15 cellular contexts compared by ENCODE assay signal in genomic region chr20:59015411-59015810, GRCh38. TPM values are rescaled to one million over a fixed set of nuclear protein-coding genes. Genes with fewer than 3 reads are reported as not detected.
DNase-seq lines count a peak whose midpoint lies in the region; TF ChIP-seq lines count a peak whose summit lies in the region.
"Had no signal": no experiment of that assay in that cellular context is flagged by ENCODE, and none has a peak within 500 bp of the region (broad histone marks: within the 10 kb centered on the region; RNA-seq: fewer than 3 reads in every experiment).

No MANE protein-coding gene starts in this region.

- no peak for DNase-seq in RWPE1 (ENCODE audit: low spot score)
- DNase-seq in spleen = peak; percentile 55
- DNase-seq in testis = no peak
- no peak for DNase-seq in hippocampal formation (lab: John Stamatoyannopoulos, UW)
- no peak for DNase-seq in AG20443 (ENCODE audit: low spot score)
- DNase-seq: CD4-positive, alpha-beta memory T cell; NCI-H187; NCI-H226; NCI-H524 treated with DMSO at 0.1 percent for 48 hours; SHP77 treated with DMSO at 0.1 percent for 48 hours had no signal

- TF ChIP-seq CTCF in RWPE1 (conservative IDR thresholded peaks at IDR 0.05; ENCODE audit: low read depth) (no peak), spleen (IDR thresholded peaks at IDR 0.05 in 8 of 11, conservative IDR thresholded peaks at IDR 0.05 in 3 of 11) (no peak), testis (IDR thresholded peaks at IDR 0.05) (no peak)

- CTCF ChIA-PET in RWPE1 (lab: Yijun Ruan, JAX) = interaction anchor here (0.6 to 0.7 kb wide), 3 partner anchors 10 to 207 kb away, joined by 3 to 6 read pairs (median 4); no protein-coding TSS in a partner anchor

- POLR2A ChIA-PET in RWPE1 (lab: Yijun Ruan, JAX; ENCODE audit: low non-redundant PET) = no interaction called here

- H3K27me3 Mint-ChIP-seq in dendritic cell treated with granulocyte-macrophage colony-stimulating factor and Interleukin-4, amounts not matched to agents 40 ng/mL and 50 ng/mL, for 4 days = peaks cover 6% of the 10 kb centered on the region
- H3K27me3 Mint-ChIP-seq: CD4-positive, alpha-beta memory T cell had no signal

- H3K27ac Mint-ChIP-seq in dendritic cell treated with granulocyte-macrophage colony-stimulating factor and Interleukin-4, amounts not matched to agents 40 ng/mL and 50 ng/mL, for 4 days = peak overlapping the region; percentile 61

- intact Hi-C loops in dendritic cell treated with granulocyte-macrophage colony-stimulating factor and Interleukin-4, amounts not matched to agents 40 ng/mL and 50 ng/mL, for 4 days (cut with micrococcal nuclease) = no loop called here
- intact Hi-C loops in spleen (cut with DNase I; ENCODE audit: low total_unique reads) (no loop called here), testis (cut with DNase I; ENCODE audit: low total_unique reads) (no loop called here)

- H3K27me3 ChIP-seq in spleen (replicated peaks in 1 of 7) (no peaks in the 10 kb centered on the region), testis (no peaks in the 10 kb centered on the region)
- H3K27me3 ChIP-seq: BE2C, Peyer's patch had no signal

- H3K4me3 ChIP-seq in spleen (no peak overlapping the region), testis (no peak overlapping the region)
- H3K4me3 ChIP-seq: Peyer's patch had no signal

- H3K27ac ChIP-seq in RWPE1 (peak overlapping the region; percentile 53; the same call in 1 of the 2 replicates), spleen (peak overlapping the region in 1 of 8 donors; percentile 72), testis (no peak overlapping the region)

- H3K9me3 Mint-ChIP-seq in dendritic cell treated with granulocyte-macrophage colony-stimulating factor and Interleukin-4, amounts not matched to agents 40 ng/mL and 50 ng/mL, for 4 days = no peaks in the 10 kb centered on the region
- H3K9me3 Mint-ChIP-seq: CD4-positive, alpha-beta memory T cell had no signal

- H3K9me3 ChIP-seq in spleen (no peaks in the 10 kb centered on the region), testis (no peaks in the 10 kb centered on the region)
- H3K9me3 ChIP-seq: BE2C, Peyer's patch had no signal

- H3K36me3 Mint-ChIP-seq in dendritic cell treated with granulocyte-macrophage colony-stimulating factor and Interleukin-4, amounts not matched to agents 40 ng/mL and 50 ng/mL, for 4 days (ENCODE audit: low read depth) = peaks cover 46% of the 10 kb centered on the region

- H3K36me3 ChIP-seq in spleen (peaks cover 0 to 5% (median 0%) of the 10 kb centered on the region in 6 donors), testis (ENCODE audit: low read depth, missing control alignments) (no peaks in the 10 kb centered on the region)
- H3K36me3 ChIP-seq: BE2C, Peyer's patch had no signal

- peaks cover 82% of the 10 kb centered on the region for H3K4me1 Mint-ChIP-seq in dendritic cell treated with granulocyte-macrophage colony-stimulating factor and Interleukin-4, amounts not matched to agents 40 ng/mL and 50 ng/mL, for 4 days (ENCODE audit: low read depth)

- TF ChIP-seq POLR2A in spleen (IDR thresholded peaks at IDR 0.05) (no peak), testis (IDR thresholded peaks at IDR 0.05) (no peak)

- 92 to 97% (median 96%) methylated on average over 16 of the region's 16 CpGs for WGBS in spleen, 5 donors
- WGBS in testis, 2 donors = 94 to 96% methylated on average over 16 of the region's 16 CpGs

- H3K4me3 Mint-ChIP-seq in dendritic cell treated with granulocyte-macrophage colony-stimulating factor and Interleukin-4, amounts not matched to agents 40 ng/mL and 50 ng/mL, for 4 days = no peak overlapping the region

- H3K4me1 ChIP-seq in spleen = peaks cover 9 to 64% (median 36%) of the 10 kb centered on the region in 6 donors
- H3K4me1 ChIP-seq in testis = peaks cover 21% of the 10 kb centered on the region

RNA-seq across cellular contexts. Expression of gene TUBB1, which starts 3.8 kb away (rescaled TPM):
- 10 to 100 TPM; 15.1 to 34.3 (median 26.6) TPM for total RNA-seq in spleen
- polyA plus RNA-seq in spleen = 1 to 10 TPM in 1 of 3 donors, under 1 TPM in 2; 0.63 to 1.6 (median 0.93) TPM
- total RNA-seq in testis = under 1 TPM; 0.25 to 0.55 TPM
- 1.3 TPM for polyA plus RNA-seq in testis (ENCODE audit: insufficient read depth, low read depth, low replicate concordance)
- total RNA-seq: CD4-positive, alpha-beta memory T cell; H7; HT1080; Peyer's patch had no signal
- polyA plus RNA-seq: CD4-positive, alpha-beta memory T cell had no signal

RNA-seq across cellular contexts. Expression of gene CTSZ, which starts 8.4 kb away (rescaled TPM):
- total RNA-seq in spleen (100 to 1,000 TPM; 198 to 286 (median 238) TPM), testis (10 to 100 TPM; 49.4 to 77.4 TPM)
- polyA plus RNA-seq in spleen (100 to 1,000 TPM; 202 to 276 (median 223) TPM), testis (ENCODE audit: insufficient read depth, low read depth, low replicate concordance) (120 TPM)

RNA-seq across cellular contexts. Expression of gene ATP5F1E, which starts 16.7 kb away (rescaled TPM):
- 10 to 100 TPM; 24.2 to 67.9 (median 63.4) TPM for total RNA-seq in spleen
- 10 to 100 TPM; 59.8 to 71.1 (median 69.1) TPM for polyA plus RNA-seq in spleen
- total RNA-seq in testis = 10 to 100 TPM; 24.6 to 25.5 TPM
- polyA plus RNA-seq in testis (ENCODE audit: insufficient read depth, low read depth, low replicate concordance) = 76.0 TPM

RNA-seq across cellular contexts. Expression of gene PRELID3B, which starts 27.2 kb away (rescaled TPM):
- total RNA-seq in spleen (10 to 100 TPM; 39.3 to 46.8 (median 41.3) TPM), testis (10 to 100 TPM; 29.1 to 35.3 TPM)
- polyA plus RNA-seq in spleen (10 to 100 TPM; 20.6 to 26.8 (median 25.3) TPM), testis (ENCODE audit: insufficient read depth, low read depth, low replicate concordance) (54.3 TPM)

RNA-seq across cellular contexts. Expression of gene NELFCD, which starts 34.4 kb away (rescaled TPM):
- total RNA-seq in spleen (10 to 100 TPM; 56.1 to 78.3 (median 61.1) TPM), testis (100 to 1,000 TPM; 103 to 123 TPM)
- polyA plus RNA-seq in spleen (10 to 100 TPM; 38.4 to 58.3 (median 56.9) TPM), testis (ENCODE audit: insufficient read depth, low read depth, low replicate concordance) (105 TPM)

Comparison
In these comparisons a context has a peak if more than half of its experiments do, and no peak if none do; other contexts are left out.
1. RNA of gene TUBB1, which starts 3.8 kb away (total RNA-seq): 15.1 to 34.3 TPM in spleen; 0.25 to 0.55 TPM in testis; every median in the first group is over 10 times any median in the second.